Comparison of ENCODE assay signal across 21 cellular contexts in genomic region chr11:83363280-83363679, GRCh38.
"Had no signal": no experiment of that assay in that cellular context is flagged by ENCODE, and none has a peak within 500 bp of the region (broad histone marks: within the 10 kb centered on the region; RNA-seq: fewer than 3 reads in every experiment).

No MANE protein-coding gene starts in this region.

- H3K36me3 Mint-ChIP-seq: activated naive CD4-positive, alpha-beta T cell treated with anti-CD3 and anti-CD28 coated beads, Interleukin-2, amount 10 ng/mL, durations not matched to agents 7 days and 5 days; mesothelial cell of epicardium had no signal

- H3K4me3 Mint-ChIP-seq: activated CD4-positive, alpha-beta memory T cell treated with anti-CD3 and anti-CD28 coated beads, Interleukin-2, amount 10 ng/mL, durations not matched to agents 7 days and 5 days; activated CD4-positive, alpha-beta T cell treated with anti-CD3 and anti-CD28 coated beads, Interleukin-2, amount 10 ng/mL, durations not matched to agents 24 days and 14 days; activated naive CD4-positive, alpha-beta T cell treated with anti-CD3 and anti-CD28 coated beads, Interleukin-2, amount 10 ng/mL, durations not matched to agents 7 days and 5 days; mesothelial cell of epicardium; naive thymus-derived CD8-positive, alpha-beta T cell; stimulated activated naive B cell treated with anti-CD40 and anti-IgM and Interleukin-4, amounts not matched to agents 10 μg/mL and 1 μg/mL and 100 μg/mL, for 72 hours; T-helper 17 cell had no signal

- H3K36me3 ChIP-seq: heart left ventricle, left lung, thoracic aorta, upper lobe of right lung had no signal

- H3K79me2 ChIP-seq: parathyroid adenoma had no signal

- ATAC-seq: activated CD4-positive, CD25-positive, alpha-beta regulatory T cell treated with anti-CD3 and anti-CD28 coated beads, Interleukin-2, amount 50 U/mL, for 24 hours; heart left ventricle; left lung; naive thymus-derived CD8-positive, alpha-beta T cell; sciatic nerve; stimulated activated naive B cell treated with anti-CD40 and anti-IgM and Interleukin-4, amounts not matched to agents 10 μg/mL and 1 μg/mL and 100 μg/mL, for 72 hours; T-helper 17 cell; upper lobe of right lung had no signal

- DNase-seq: activated CD4-positive, alpha-beta memory T cell treated with anti-CD3 and anti-CD28 coated beads, Interleukin-2, amount 10 ng/mL, durations not matched to agents 7 days and 5 days; activated CD4-positive, alpha-beta T cell treated with anti-CD3 and anti-CD28 coated beads, Interleukin-2, amount 10 ng/mL, durations not matched to agents 24 days and 14 days; activated effector memory CD4-positive, alpha-beta T cell treated with anti-CD3 and anti-CD28 coated beads, Interleukin-2, amount 50 U/mL, for 16 hours; activated naive CD4-positive, alpha-beta T cell treated with anti-CD3 and anti-CD28 coated beads, Interleukin-2, amount 10 ng/mL, durations not matched to agents 7 days and 5 days; anterior cingulate cortex; heart left ventricle; kidney glomerular epithelial cell; left lung; naive thymus-derived CD8-positive, alpha-beta T cell; stimulated activated CD4-positive, alpha-beta T cell treated with anti-CD3 and anti-CD28 coated beads, Interleukin-15, amount 100 ng/mL, for 24 hours; stimulated activated naive B cell treated with anti-CD40 and anti-IgM and Interleukin-4, amounts not matched to agents 10 μg/mL and 1 μg/mL and 100 μg/mL, for 72 hours; T-helper 17 cell; upper lobe of right lung had no signal

- H3K27ac Mint-ChIP-seq: activated CD4-positive, alpha-beta memory T cell treated with anti-CD3 and anti-CD28 coated beads, Interleukin-2, amount 10 ng/mL, durations not matched to agents 7 days and 5 days; activated CD4-positive, alpha-beta T cell treated with anti-CD3 and anti-CD28 coated beads, Interleukin-2, amount 10 ng/mL, durations not matched to agents 24 days and 14 days; activated naive CD4-positive, alpha-beta T cell treated with anti-CD3 and anti-CD28 coated beads, Interleukin-2, amount 10 ng/mL, durations not matched to agents 7 days and 5 days; mesothelial cell of epicardium; naive thymus-derived CD8-positive, alpha-beta T cell; stimulated activated naive B cell treated with anti-CD40 and anti-IgM and Interleukin-4, amounts not matched to agents 10 μg/mL and 1 μg/mL and 100 μg/mL, for 72 hours; T-helper 17 cell had no signal

- H3K27me3 ChIP-seq: heart left ventricle, left lung, upper lobe of right lung had no signal

- H3K4me1 ChIP-seq: heart left ventricle, left lung, upper lobe of right lung had no signal

- H3K4me1 Mint-ChIP-seq: activated CD4-positive, alpha-beta memory T cell treated with anti-CD3 and anti-CD28 coated beads, Interleukin-2, amount 10 ng/mL, durations not matched to agents 7 days and 5 days; activated CD4-positive, alpha-beta T cell treated with anti-CD3 and anti-CD28 coated beads, Interleukin-2, amount 10 ng/mL, durations not matched to agents 24 days and 14 days; activated naive CD4-positive, alpha-beta T cell treated with anti-CD3 and anti-CD28 coated beads, Interleukin-2, amount 10 ng/mL, durations not matched to agents 7 days and 5 days; naive thymus-derived CD8-positive, alpha-beta T cell; stimulated activated naive B cell treated with anti-CD40 and anti-IgM and Interleukin-4, amounts not matched to agents 10 μg/mL and 1 μg/mL and 100 μg/mL, for 72 hours; T-helper 17 cell had no signal

- H3K4me3 ChIP-seq: heart left ventricle, left lung, lung, smooth muscle cell, thoracic aorta, upper lobe of right lung had no signal

- H3K9ac ChIP-seq: parathyroid adenoma had no signal

- H2AFZ ChIP-seq: parathyroid adenoma had no signal

- H3K27ac ChIP-seq: heart left ventricle, left lung, parathyroid adenoma, thoracic aorta, upper lobe of right lung had no signal

- H3K4me2 ChIP-seq: smooth muscle cell had no signal

- H3K27me3 Mint-ChIP-seq: activated CD4-positive, alpha-beta memory T cell treated with anti-CD3 and anti-CD28 coated beads, Interleukin-2, amount 10 ng/mL, durations not matched to agents 7 days and 5 days; activated CD4-positive, alpha-beta T cell treated with anti-CD3 and anti-CD28 coated beads, Interleukin-2, amount 10 ng/mL, durations not matched to agents 24 days and 14 days; activated naive CD4-positive, alpha-beta T cell treated with anti-CD3 and anti-CD28 coated beads, Interleukin-2, amount 10 ng/mL, durations not matched to agents 7 days and 5 days; brain; T-helper 17 cell had no signal
